12 cellular contexts compared by ENCODE assay signal in the genomic region with DNA sequence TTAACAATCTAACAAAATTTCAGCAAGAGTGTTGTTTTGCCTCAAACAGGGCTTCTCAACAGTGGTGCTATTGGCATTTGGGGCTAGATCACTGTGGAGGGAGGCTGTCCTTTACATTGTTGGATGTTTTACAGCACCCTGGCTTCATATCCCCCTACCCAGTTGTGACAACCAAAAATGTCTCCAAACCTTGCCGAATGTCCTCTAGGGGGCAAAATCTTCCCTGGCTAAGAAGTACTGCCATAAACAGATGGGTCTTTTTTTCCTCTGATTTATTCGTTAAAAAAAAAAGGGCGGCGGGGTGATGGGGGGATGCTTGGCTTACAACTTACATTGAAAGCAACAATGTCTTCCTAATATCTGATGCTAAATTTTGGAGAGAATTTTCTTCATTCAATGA.
DNase-seq lines count a peak whose midpoint lies in the region; ATAC-seq and TF ChIP-seq lines count a peak whose summit lies in the region.
"Had no signal": no experiment of that assay in that cellular context is flagged by ENCODE, and none has a peak within 500 bp of the region (broad histone marks: within the 10 kb centered on the region; RNA-seq: fewer than 3 reads in every experiment).

No MANE protein-coding gene starts in this region.

- H3K9me3 Mint-ChIP-seq in endothelial cell (ENCODE audit: unreplicated experiment), result no peaks in the 10 kb centered on the region
- no peaks in the 10 kb centered on the region for H3K9me3 Mint-ChIP-seq in stimulated activated effector memory CD8-positive, alpha-beta T cell treated with anti-CD3 and anti-CD28 coated beads, Interleukin-12 subunit alpha, Interleukin-12 subunit beta, amount 100 ng/mL, for 72 hours

- H3K27me3 Mint-ChIP-seq in endothelial cell (ENCODE audit: unreplicated experiment), result peaks cover 3% of the 10 kb centered on the region

- no peak overlapping the region for H3K4me3 Mint-ChIP-seq in endothelial cell (ENCODE audit: unreplicated experiment)
- no peak overlapping the region for H3K4me3 Mint-ChIP-seq in stimulated activated effector memory CD8-positive, alpha-beta T cell treated with anti-CD3 and anti-CD28 coated beads, Interleukin-12 subunit alpha, Interleukin-12 subunit beta, amount 100 ng/mL, for 72 hours

- no peak overlapping the region for H3K27ac Mint-ChIP-seq in endothelial cell (ENCODE audit: unreplicated experiment)
- H3K27ac Mint-ChIP-seq in stimulated activated effector memory CD8-positive, alpha-beta T cell treated with anti-CD3 and anti-CD28 coated beads, Interleukin-12 subunit alpha, Interleukin-12 subunit beta, amount 100 ng/mL, for 72 hours, result no peak overlapping the region

- no peak for ATAC-seq in GM18498 (IDR thresholded peaks at IDR 0.05; ENCODE audit: unreplicated experiment)
- no peak for ATAC-seq in stimulated activated effector memory CD8-positive, alpha-beta T cell treated with anti-CD3 and anti-CD28 coated beads, Interleukin-12 subunit alpha, Interleukin-12 subunit beta, amount 100 ng/mL, for 72 hours

- H3K4me1 Mint-ChIP-seq in endothelial cell (ENCODE audit: unreplicated experiment), result peaks cover 52% of the 10 kb centered on the region
- no peaks in the 10 kb centered on the region for H3K4me1 Mint-ChIP-seq in stimulated activated effector memory CD8-positive, alpha-beta T cell treated with anti-CD3 and anti-CD28 coated beads, Interleukin-12 subunit alpha, Interleukin-12 subunit beta, amount 100 ng/mL, for 72 hours

- no peaks in the 10 kb centered on the region for H3K36me3 Mint-ChIP-seq in endothelial cell (ENCODE audit: low read depth, unreplicated experiment)
- H3K36me3 Mint-ChIP-seq in stimulated activated effector memory CD8-positive, alpha-beta T cell treated with anti-CD3 and anti-CD28 coated beads, Interleukin-12 subunit alpha, Interleukin-12 subunit beta, amount 100 ng/mL, for 72 hours, result no peaks in the 10 kb centered on the region

- TF ChIP-seq CTCF in endothelial cell (IDR thresholded peaks at IDR 0.05; ENCODE audit: unreplicated experiment), result peak; percentile 53

- DNase-seq in NCI-H82 (lab: John Stamatoyannopoulos, UW) (peak; percentile 68), NCI-H82 treated with DMSO at 0.1 percent for 48 hours (lab: John Stamatoyannopoulos, UW; ENCODE audit: unreplicated experiment) (no peak), NCI-H446 (lab: John Stamatoyannopoulos, UW) (peak; percentile 42 to 68), endothelial cell (ENCODE audit: low spot score) (peak; percentile 32), pons (ENCODE audit: low spot score) (peak; percentile 59)
- no peak for DNase-seq in stimulated activated effector memory CD8-positive, alpha-beta T cell treated with anti-CD3 and anti-CD28 coated beads, Interleukin-12 subunit alpha, Interleukin-12 subunit beta, amount 100 ng/mL, for 72 hours (ENCODE audit: low spot score in 2 of 2)
- DNase-seq in stimulated activated CD4-positive, alpha-beta T cell treated with anti-CD3 and anti-CD28 coated beads, Interleukin-2, amount 100 ng/mL, for 48 hours, result no peak
- DNase-seq: activated CD8-positive, alpha-beta memory T cell treated with anti-CD3 and anti-CD28 coated beads, Interleukin-2, amount 50 U/mL, for 48 hours; erythroblast; NCI-H2107; small intestine had no signal

Comparison
In these comparisons a context has a peak if more than half of its experiments do, and no peak if none do; other contexts are left out.
1. DNase-seq: peak in NCI-H82 (single experiment), NCI-H446 (2 of 2), endothelial cell (single experiment) and pons (single experiment); none in NCI-H82 treated with DMSO at 0.1 percent for 48 hours (single experiment), stimulated activated effector memory CD8-positive, alpha-beta T cell treated with anti-CD3 and anti-CD28 coated beads, Interleukin-12 subunit alpha, Interleukin-12 subunit beta, amount 100 ng/mL, for 72 hours (0 of 2) and stimulated activated CD4-positive, alpha-beta T cell treated with anti-CD3 and anti-CD28 coated beads, Interleukin-2, amount 100 ng/mL, for 48 hours (0 of 2).